Comparison of ENCODE assay signal across 23 cellular contexts in the genomic region with DNA sequence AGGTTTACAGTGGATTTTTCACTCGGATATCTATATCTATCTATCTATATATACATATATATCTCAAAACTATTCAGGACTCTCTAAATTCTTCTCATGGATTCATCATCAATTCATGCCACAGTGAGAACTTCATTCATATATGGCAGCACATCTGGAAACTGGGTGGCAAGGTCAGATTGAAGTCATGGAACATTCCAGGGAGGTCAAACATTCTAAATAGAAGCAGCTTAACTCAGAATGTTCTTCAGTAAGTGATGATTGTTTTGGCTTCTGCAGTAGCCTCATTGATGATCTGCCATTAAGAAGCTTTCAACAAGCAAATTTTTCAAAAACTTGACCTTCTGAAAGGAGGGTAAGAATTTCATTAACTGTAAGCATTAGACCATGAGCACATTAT.
"Had no signal": no experiment of that assay in that cellular context is flagged by ENCODE, and none has a peak within 500 bp of the region (broad histone marks: within the 10 kb centered on the region; RNA-seq: fewer than 3 reads in every experiment).

No MANE protein-coding gene starts in this region.

- DNase-seq: natural killer cell; occipital lobe; ovary; posterior cingulate gyrus; psoas muscle; right cardiac atrium; right lobe of liver; sigmoid colon; small intestine; stimulated activated CD4-positive, alpha-beta T cell treated with anti-CD3 and anti-CD28 coated beads, Interleukin-15, amount 100 ng/mL, for 24 hours; stimulated activated CD4-positive, alpha-beta T cell treated with anti-CD3 and anti-CD28 coated beads, Interleukin-2, amount 100 ng/mL, for 24 hours; stimulated activated CD4-positive, alpha-beta T cell treated with anti-CD3 and anti-CD28 coated beads, Interleukin-2, amount 100 ng/mL, for 48 hours; stimulated activated CD4-positive, alpha-beta T cell treated with anti-CD3 and anti-CD28 coated beads, Interleukin-4, amount 100 ng/mL, for 24 hours; stimulated activated naive B cell treated with anti-CD40 and anti-IgM and Interleukin-4, amounts not matched to agents 10 μg/mL and 1 μg/mL and 100 μg/mL, for 72 hours; stimulated activated naive CD4-positive, alpha-beta T cell treated with Interleukin-2 at 50 U/mL for 16 hours; stomach; thyroid gland; upper lobe of right lung had no signal

- H3K27ac ChIP-seq: neural progenitor cell, ovary, parathyroid adenoma, psoas muscle, right lobe of liver, sigmoid colon, stomach, thoracic aorta, thyroid gland, tibial nerve, upper lobe of right lung, vagina had no signal

- H3K27me3 ChIP-seq: neural progenitor cell, ovary, right lobe of liver, sigmoid colon, stomach, thyroid gland, tibial nerve, upper lobe of right lung, vagina had no signal

- H3K79me2 ChIP-seq: parathyroid adenoma had no signal

- H3K36me3 ChIP-seq: neural progenitor cell, ovary, right lobe of liver, sigmoid colon, stomach, thoracic aorta, thyroid gland, tibial nerve, upper lobe of right lung, vagina had no signal

- H3K9ac ChIP-seq: neural progenitor cell, parathyroid adenoma had no signal

- FAIRE-seq: small intestine had no signal

- H2AFZ ChIP-seq: neural progenitor cell, parathyroid adenoma had no signal

- H3K4me3 ChIP-seq: neural progenitor cell, ovary, psoas muscle, right lobe of liver, sigmoid colon, stomach, thoracic aorta, thyroid gland, tibial nerve, upper lobe of right lung, vagina had no signal

- H3K4me1 ChIP-seq: neural progenitor cell, parathyroid adenoma, psoas muscle, right lobe of liver, stomach, upper lobe of right lung, vagina had no signal

- H3K9me3 ChIP-seq: ovary, psoas muscle, right lobe of liver, sigmoid colon, stomach, thoracic aorta, thyroid gland, tibial nerve, upper lobe of right lung, vagina had no signal

- H3K4me2 ChIP-seq: neural progenitor cell had no signal
